In genomic region chr22:39520874-39521857, GRCh38 we compare ENCODE assay signal across 1 cellular context.
TF ChIP-seq lines count a peak whose summit lies in the region.

No MANE protein-coding gene starts in this region.

TF ChIP-seq in GM12878, 131 proteins besides CTCF, POLR2A, EP300 and RAD21 (continues in another document):
- TF ChIP-seq CREM (IDR thresholded peaks at IDR 0.05; ENCODE audit: low read depth) (no peak), ZBTB11 (CRISPR knock-in tag; IDR thresholded peaks at IDR 0.05) (no peak), ELK1 (IDR thresholded peaks at IDR 0.05; ENCODE audit: low read depth, low read length) (no peak), RELA (IDR thresholded peaks at IDR 0.05; ENCODE audit: borderline replicate concordance, partially characterized antibody) (no peak), TAF1 (IDR thresholded peaks at IDR 0.05; ENCODE audit: borderline replicate concordance, low read depth, low read length) (peak; percentile 55; the same call in 1 of the 2 replicates), RAD51 (IDR thresholded peaks at IDR 0.05) (no peak), KDM1A (IDR thresholded peaks at IDR 0.05; ENCODE audit: borderline replicate concordance) (no peak), POLR2AphosphoS5 (IDR thresholded peaks at IDR 0.05; ENCODE audit: low read length) (peak; percentile 76), FOS (IDR thresholded peaks at IDR 0.05; ENCODE audit: borderline replicate concordance, extremely low read depth, insufficient read length) (no peak), RELB (IDR thresholded peaks at IDR 0.05; ENCODE audit: low read depth) (peak; percentile 10; the same call in 1 of the 2 replicates), YY1 (IDR thresholded peaks at IDR 0.05; ENCODE audit: low read depth, low read length) (peak; percentile 95), POU2F2 (IDR thresholded peaks at IDR 0.05; ENCODE audit: borderline replicate concordance, low read depth, low read length) (peak; percentile 42; the same call in 1 of the 3 replicates), SREBF2 (IDR thresholded peaks at IDR 0.05; ENCODE audit: low read length) (no peak), STAT1 (conservative IDR thresholded peaks at IDR 0.05) (no peak), JUND (IDR thresholded peaks at IDR 0.05; ENCODE audit: low read depth, low read length) (no peak), PKNOX1 (IDR thresholded peaks at IDR 0.05) (no peak), ZNF24 (IDR thresholded peaks at IDR 0.05) (no peak), HDGF (IDR thresholded peaks at IDR 0.05) (peak; percentile 45; the same call in 1 of the 2 replicates), ZNF687 (IDR thresholded peaks at IDR 0.05) (no peak; the same call in 1 of the 2 replicates), SKIL (IDR thresholded peaks at IDR 0.05; ENCODE audit: low read depth, poor library complexity, severe bottlenecking) (no peak), CHD4 (IDR thresholded peaks at IDR 0.05) (no peak), POLR2AphosphoS2 (IDR thresholded peaks at IDR 0.05; ENCODE audit: low read depth, low read length) (peak; percentile 28; the same call in 1 of the 2 replicates), MAX (IDR thresholded peaks at IDR 0.05; ENCODE audit: low read depth, low read length) (peak; percentile 43; the same call in 1 of the 2 replicates), MXI1 (IDR thresholded peaks at IDR 0.05; ENCODE audit: low read depth, low read length) (peak; percentile 81), RBBP5 (conservative IDR thresholded peaks at IDR 0.05) (no peak), SMC3 (IDR thresholded peaks at IDR 0.05; ENCODE audit: borderline replicate concordance, low read length) (no peak), JUNB (IDR thresholded peaks at IDR 0.05) (no peak), BACH1 (IDR thresholded peaks at IDR 0.05; ENCODE audit: borderline replicate concordance) (peak; percentile 74; the same call in 1 of the 2 replicates), CBFB (IDR thresholded peaks at IDR 0.05; ENCODE audit: low read depth) (no peak), FOXM1 (IDR thresholded peaks at IDR 0.05; ENCODE audit: low read depth, low read length) (no peak), MYB (IDR thresholded peaks at IDR 0.05; ENCODE audit: borderline replicate concordance, low read depth, low read length) (no peak), SRF (IDR thresholded peaks at IDR 0.05; ENCODE audit: low read depth in 2 of 2, low read length in 2 of 2) (peak; percentile 75 to 93), CBX5 (IDR thresholded peaks at IDR 0.05; ENCODE audit: low read depth) (no peak), ATF2 (IDR thresholded peaks at IDR 0.05; ENCODE audit: low read length) (no peak), EZH2 (IDR thresholded peaks at IDR 0.05; ENCODE audit: borderline replicate concordance, control insufficient read depth, low read depth, low read length) (no peak), TARDBP (IDR thresholded peaks at IDR 0.05; ENCODE audit: borderline replicate concordance) (no peak), CHD1 (IDR thresholded peaks at IDR 0.05; ENCODE audit: low read depth, low read length) (no peak), SMAD1 (IDR thresholded peaks at IDR 0.05; ENCODE audit: low read depth, partially characterized antibody) (no peak), BHLHE40 (IDR thresholded peaks at IDR 0.05; ENCODE audit: borderline replicate concordance in 1 of 2, low read depth in 2 of 2, low read length in 1 of 2) (peak in 1 of 2 experiments; percentile 40; a peak in 1 of 4 replicates), NR2F1 (conservative IDR thresholded peaks at IDR 0.05) (no peak), WRNIP1 (IDR thresholded peaks at IDR 0.05; ENCODE audit: borderline replicate concordance, low read depth, low read length) (0 out of 2 replicates have a peak, but pooled peaks have one; percentile 30), ZBTB4 (CRISPR knock-in tag; IDR thresholded peaks at IDR 0.05) (no peak; the same call in 1 of the 2 replicates), IKZF2 (IDR thresholded peaks at IDR 0.05) (no peak), CREB1 (IDR thresholded peaks at IDR 0.05; ENCODE audit: low read depth) (no peak)
